Comparison of ENCODE assay signal across 18 cellular contexts in genomic region chr14:67589212-67589770, GRCh38. TPM values are rescaled to one million over a fixed set of nuclear protein-coding genes. Genes with fewer than 3 reads are reported as not detected.
DNase-seq lines count a peak whose midpoint lies in the region; ATAC-seq, FAIRE-seq and TF ChIP-seq lines count a peak whose summit lies in the region.
"Had no signal": no experiment of that assay in that cellular context is flagged by ENCODE, and none has a peak within 500 bp of the region (broad histone marks: within the 10 kb centered on the region; RNA-seq: fewer than 3 reads in every experiment).

No MANE protein-coding gene starts in this region.

- H3K27ac Mint-ChIP-seq in Caco-2 (ENCODE audit: unreplicated experiment) (no peak overlapping the region), neural progenitor cell (no peak overlapping the region)

- H3K27me3 Mint-ChIP-seq in Caco-2 (ENCODE audit: insufficient read depth, unreplicated experiment) (no peaks in the 10 kb centered on the region), neural progenitor cell (ENCODE audit: insufficient read depth, low read depth) (peaks cover 3% of the 10 kb centered on the region)

- H3K18ac ChIP-seq in IMR-90 (ENCODE audit: low read depth, low read length), result no peak overlapping the region

- BruUV-seq in Caco-2 (replicated peaks; lab: Mats Ljungman, UMichigan), result TSS peak; percentile 27
- no TSS peak for BruUV-seq in IMR-90 (replicated peaks; lab: Mats Ljungman, UMichigan)
- BruUV-seq in endothelial cell of umbilical vein (replicated peaks; lab: Mats Ljungman, UMichigan), result no TSS peak
- BruUV-seq in PC-3 (replicated peaks; lab: Mats Ljungman, UMichigan), result no TSS peak

- H3K79me1 ChIP-seq in IMR-90 (ENCODE audit: low read depth in 1 of 2, low read length in 2 of 2), result no peaks in the 10 kb centered on the region

- POLR2A ChIA-PET in Caco-2 (lab: Charles Lee) (no interaction called here), IMR-90 (lab: Charles Lee; ENCODE audit: unreplicated experiment) (no interaction called here), endothelial cell of umbilical vein (lab: Charles Lee) (interaction anchor here (1.2 kb wide), 1 partner anchor 11 kb away, joined by 3 read pairs; the partner anchor contains the start of gene PIGH), PC-3 (lab: Charles Lee; ENCODE audit: unreplicated experiment) (no interaction called here)

- no peaks in the 10 kb centered on the region; the same call in 1 of the 2 replicates for H3K36me3 ChIP-seq in Caco-2 (ENCODE audit: control insufficient read depth, insufficient read depth, low read length)
- peaks cover 10% of the 10 kb centered on the region for H3K36me3 ChIP-seq in IMR-90 (ENCODE audit: control insufficient read depth, insufficient read depth, low read length)
- peaks cover 0 to 1% of the 10 kb centered on the region in 2 experiments for H3K36me3 ChIP-seq in endothelial cell of umbilical vein (ENCODE audit: control insufficient read depth in 2 of 2, extremely low read depth in 1 of 2, insufficient read depth in 2 of 2, low read length in 2 of 2)
- no peaks in the 10 kb centered on the region for H3K36me3 ChIP-seq in neural progenitor cell
- peaks cover 27% of the 10 kb centered on the region; the same call in 1 of the 2 replicates for H3K36me3 ChIP-seq in PC-3 (ENCODE audit: low read depth, low read length)

- WGBS in IMR-90 (ENCODE audit: extremely low coverage in 2 of 2, insufficient read length in 1 of 2), 2 experiments, result no CpG with 5 or more reads among the region's 2 CpGs

- H3K4me3 ChIP-seq in Caco-2 (ENCODE audit: low read depth, low read length) (no peak overlapping the region), IMR-90 (ENCODE audit: insufficient read depth, low read depth, low read length) (no peak overlapping the region), endothelial cell of umbilical vein (replicated peaks in 1 of 3; ENCODE audit: insufficient read depth in 1 of 3, low read depth in 1 of 3, low read length in 3 of 3) (no peak overlapping the region), neural progenitor cell (no peak overlapping the region), PC-3 (ENCODE audit: low read length) (no peak overlapping the region)
- H3K4me3 ChIP-seq: HAP-1, SJSA1 had no signal

- no peak overlapping the region for H3K23ac ChIP-seq in IMR-90 (ENCODE audit: low read depth, low read length)

- H3K9me3 Mint-ChIP-seq in Caco-2 (ENCODE audit: unreplicated experiment) (no peaks in the 10 kb centered on the region), neural progenitor cell (no peaks in the 10 kb centered on the region)

- H3F3A ChIP-seq in neural progenitor cell (ENCODE audit: low read depth) (no peaks in the 10 kb centered on the region), PC-3 (ENCODE audit: low read length, unreplicated experiment) (peaks cover 4% of the 10 kb centered on the region)

- no peak overlapping the region for H3K4ac ChIP-seq in IMR-90 (ENCODE audit: low read depth, low read length)

- no peak overlapping the region for H2BK20ac ChIP-seq in IMR-90 (ENCODE audit: low read depth, low read length)

- CTCF ChIA-PET in Caco-2 (lab: Charles Lee) (interaction anchor here (0.8 kb wide), 1 partner anchor 62 kb away, joined by 3 read pairs; no protein-coding TSS in a partner anchor), IMR-90 (lab: Yijun Ruan, JAX) (interaction anchor here (1.0 to 1.5 kb wide), 2 partner anchors 115 kb away, joined by 4 to 5 read pairs; no protein-coding TSS in a partner anchor), endothelial cell of umbilical vein (lab: Charles Lee) (interaction anchor here (0.9 to 13.7 kb wide), 6 partner anchors 10 to 162 kb away, joined by 3 to 394 read pairs (median 6); partner anchors contain the start of genes PIGH and RDH12), PC-3 (lab: Charles Lee) (interaction anchor here (0.6 to 0.9 kb wide), 2 partner anchors 62 to 115 kb away, joined by 3 to 4 read pairs; no protein-coding TSS in a partner anchor)

- intact Hi-C loops in Caco-2 (cut with micrococcal nuclease; ENCODE audit: unreplicated experiment), result no loop called here
- intact Hi-C loops in IMR-90 (cut with micrococcal nuclease), result no loop called here
- intact Hi-C loops in endothelial cell of umbilical vein (cut with micrococcal nuclease), result no loop called here
- intact Hi-C loops in PC-3 (cut with micrococcal nuclease), result no loop called here

- no peak overlapping the region for H2AFZ ChIP-seq in IMR-90 (replicated peaks; ENCODE audit: low read length, poor library complexity)
- H2AFZ ChIP-seq in endothelial cell of umbilical vein (ENCODE audit: low read depth, low read length), result no peak overlapping the region
- no peak overlapping the region for H2AFZ ChIP-seq in neural progenitor cell (replicated peaks)
- no peak overlapping the region for H2AFZ ChIP-seq in PC-3 (ENCODE audit: low read length)

- H4K20me1 ChIP-seq in IMR-90 (ENCODE audit: insufficient read depth, low read length) (no peaks in the 10 kb centered on the region), endothelial cell of umbilical vein (replicated peaks; ENCODE audit: control insufficient read depth, extremely low read depth, insufficient read depth, low read length) (no peaks in the 10 kb centered on the region), neural progenitor cell (ENCODE audit: low read depth) (no peaks in the 10 kb centered on the region), PC-3 (ENCODE audit: low read length) (no peaks in the 10 kb centered on the region)

- H3K79me2 ChIP-seq in endothelial cell of umbilical vein (ENCODE audit: control insufficient read depth, insufficient read depth, low read length), result no peaks in the 10 kb centered on the region
- H3K79me2 ChIP-seq in neural progenitor cell (ENCODE audit: low read depth), result no peaks in the 10 kb centered on the region
- H3K79me2 ChIP-seq in PC-3 (ENCODE audit: low read length), result no peaks in the 10 kb centered on the region

- H2BK15ac ChIP-seq in IMR-90 (ENCODE audit: low read depth, low read length), result no peak overlapping the region

- H3K9ac ChIP-seq in IMR-90 (ENCODE audit: low read depth, low read length), result no peak overlapping the region
- no peak overlapping the region for H3K9ac ChIP-seq in endothelial cell of umbilical vein (replicated peaks; ENCODE audit: extremely low read depth, insufficient read depth, low read length)
- no peak overlapping the region for H3K9ac ChIP-seq in neural progenitor cell
- H3K9ac ChIP-seq in PC-3 (ENCODE audit: low read length), result no peak overlapping the region

- H3K9me3 ChIP-seq in Caco-2 (no peaks in the 10 kb centered on the region), IMR-90 (ENCODE audit: control insufficient read depth, insufficient read depth, low read length) (no peaks in the 10 kb centered on the region), endothelial cell of umbilical vein (replicated peaks; ENCODE audit: control insufficient read depth, insufficient read depth, low read length) (no peaks in the 10 kb centered on the region), neural progenitor cell (ENCODE audit: low read depth) (no peaks in the 10 kb centered on the region), PC-3 (ENCODE audit: low read length) (no peaks in the 10 kb centered on the region)
- H3K9me3 ChIP-seq: HAP-1, SJSA1 had no signal

- DNase-seq in Caco-2, result no peak
- DNase-seq in IMR-90, result no peak
- no peak for DNase-seq in endothelial cell of umbilical vein (ENCODE audit: low read depth, low spot score)
- no peak for DNase-seq in stimulated activated naive CD8-positive, alpha-beta T cell treated with anti-CD3 and anti-CD28 coated beads, Interleukin-15, Interleukin-2, amounts not matched to agents 100 U/mL and 50 U/mL, for 24 hours
- DNase-seq in neural progenitor cell (ENCODE audit: low spot score), result no peak
- DNase-seq in PC-3, result no peak
- DNase-seq: AML-193, DMS 273 treated with DMSO at 0.1 percent for 48 hours, DMS79 treated with DMSO at 0.1 percent for 48 hours, NCI-H1694, NCI-H2081, NCI-H446, NCI-H526 had no signal

- no peak overlapping the region for H3K56ac ChIP-seq in IMR-90 (ENCODE audit: extremely low read depth, insufficient read depth, low read length)

- no peak overlapping the region for H2BK120ac ChIP-seq in IMR-90 (ENCODE audit: low read depth, low read length)

- H2BK5ac ChIP-seq in IMR-90 (ENCODE audit: low read depth, low read length, poor library complexity, severe bottlenecking), result no peak overlapping the region

- H3K4me2 ChIP-seq in IMR-90 (ENCODE audit: low read depth, low read length), result no peak overlapping the region
- H3K4me2 ChIP-seq in endothelial cell of umbilical vein (ENCODE audit: insufficient read depth, low read length), result no peak overlapping the region
- no peak overlapping the region for H3K4me2 ChIP-seq in neural progenitor cell
- H3K4me2 ChIP-seq in PC-3 (ENCODE audit: low read length), result no peak overlapping the region

- H3K9me2 ChIP-seq in PC-3 (replicated peaks; ENCODE audit: low read length), result no peaks in the 10 kb centered on the region

- H3K36me3 Mint-ChIP-seq in Caco-2 (ENCODE audit: insufficient read depth, unreplicated experiment) (peaks cover 27% of the 10 kb centered on the region), neural progenitor cell (peaks cover 6% of the 10 kb centered on the region)

- H3K9me1 ChIP-seq in IMR-90 (ENCODE audit: insufficient read depth, low read length), result no peaks in the 10 kb centered on the region
- no peaks in the 10 kb centered on the region for H3K9me1 ChIP-seq in endothelial cell of umbilical vein (replicated peaks; ENCODE audit: control insufficient read depth, extremely low read depth, insufficient read depth, low read length)

- dilution Hi-C loops in IMR-90 (cut with HindIII; ENCODE audit: low sequenced_read_pairs, unreplicated experiment), result no loop called here
- dilution Hi-C loops in endothelial cell of umbilical vein (cut with MboI; ENCODE audit: extremely low pct_ligation_motif_present, low sequenced_read_pairs), result no loop called here

- H3K4me3 Mint-ChIP-seq in Caco-2 (ENCODE audit: unreplicated experiment) (no peak overlapping the region), neural progenitor cell (no peak overlapping the region)

- no peak overlapping the region for H2AK5ac ChIP-seq in IMR-90 (ENCODE audit: low read depth, low read length)

- TF ChIP-seq RAD21 in IMR-90 (IDR thresholded peaks at IDR 0.05; ENCODE audit: low read length), result no peak

- H3K14ac ChIP-seq in IMR-90 (replicated peaks; ENCODE audit: low read depth, low read length), result no peak overlapping the region

- no peak for TF ChIP-seq POLR2A in IMR-90 (IDR thresholded peaks at IDR 0.05; ENCODE audit: low read depth, low read length)
- no peak for TF ChIP-seq POLR2A in endothelial cell of umbilical vein (IDR thresholded peaks at IDR 0.05; ENCODE audit: low read depth, low read length)

- no peaks in the 10 kb centered on the region; the same call in 1 of the 2 replicates for H3K4me1 ChIP-seq in Caco-2
- no peaks in the 10 kb centered on the region for H3K4me1 ChIP-seq in IMR-90 (ENCODE audit: control insufficient read depth, insufficient read depth, low read length)
- no peaks in the 10 kb centered on the region for H3K4me1 ChIP-seq in endothelial cell of umbilical vein (ENCODE audit: control insufficient read depth, extremely low read depth, insufficient read depth, low read length)
- H3K4me1 ChIP-seq in neural progenitor cell, result no peaks in the 10 kb centered on the region
- no peaks in the 10 kb centered on the region for H3K4me1 ChIP-seq in PC-3 (ENCODE audit: insufficient read depth, low read length)
- H3K4me1 ChIP-seq: HAP-1, SJSA1 had no signal

- TF ChIP-seq CTCF in Caco-2 (IDR thresholded peaks at IDR 0.05; ENCODE audit: insufficient read depth in 1 of 2, low read depth in 1 of 2, low read length in 1 of 2, severe bottlenecking in 1 of 2, unreplicated experiment in 1 of 2) (no peak), IMR-90 (conservative IDR thresholded peaks at IDR 0.05; ENCODE audit: low read depth, low read length) (no peak), endothelial cell of umbilical vein (IDR thresholded peaks at IDR 0.05; ENCODE audit: extremely low read depth in 1 of 2, insufficient read depth in 1 of 2, low read depth in 1 of 2, low read length in 2 of 2) (no peak), neural progenitor cell (IDR thresholded peaks at IDR 0.05) (no peak), PC-3 (conservative IDR thresholded peaks at IDR 0.05; ENCODE audit: low read depth, low read length) (no peak)

- no peaks in the 10 kb centered on the region for H3K27me3 ChIP-seq in Caco-2 (replicated peaks; ENCODE audit: control insufficient read depth, insufficient read depth, low read length)
- no peaks in the 10 kb centered on the region for H3K27me3 ChIP-seq in IMR-90 (ENCODE audit: control insufficient read depth, insufficient read depth, low read length)
- no peaks in the 10 kb centered on the region for H3K27me3 ChIP-seq in endothelial cell of umbilical vein (ENCODE audit: control insufficient read depth in 2 of 2, insufficient read depth in 2 of 2, low read length in 2 of 2)
- H3K27me3 ChIP-seq in neural progenitor cell, result no peaks in the 10 kb centered on the region
- H3K27me3 ChIP-seq in PC-3 (ENCODE audit: low read length), result no peaks in the 10 kb centered on the region
- H3K27me3 ChIP-seq: SJSA1 had no signal

- in situ Hi-C loops in IMR-90 (cut with MboI; ENCODE audit: low sequenced_read_pairs), result loop anchor here (5.0 kb wide), 1 partner anchor 113 kb away; the partner anchor contains the start of gene RDH12

- H4K8ac ChIP-seq in IMR-90 (ENCODE audit: low read depth in 2 of 2, low read length in 2 of 2), result no peak overlapping the region

- no peak overlapping the region for H4K5ac ChIP-seq in IMR-90 (ENCODE audit: low read depth, low read length)

- no peak overlapping the region for H2AK9ac ChIP-seq in IMR-90 (replicated peaks; ENCODE audit: low read depth, low read length, poor library complexity)

- FAIRE-seq in endothelial cell of umbilical vein (lab: Jason Lieb, UNC), result peak; percentile 70
- FAIRE-seq: RCC 7860 had no signal

- H4K91ac ChIP-seq in IMR-90 (ENCODE audit: insufficient read depth, low read depth, low read length), result no peak overlapping the region

- H3K4me1 Mint-ChIP-seq in Caco-2 (ENCODE audit: low read depth, unreplicated experiment) (no peaks in the 10 kb centered on the region), neural progenitor cell (no peaks in the 10 kb centered on the region)

- no peak overlapping the region for H3K27ac ChIP-seq in IMR-90 (ENCODE audit: insufficient read depth, low read length)
- H3K27ac ChIP-seq in endothelial cell of umbilical vein (ENCODE audit: insufficient read depth, low read depth, low read length), result no peak overlapping the region
- H3K27ac ChIP-seq in neural progenitor cell, result no peak overlapping the region
- H3K27ac ChIP-seq in PC-3 (ENCODE audit: low read length), result no peak overlapping the region
- H3K27ac ChIP-seq: SJSA1 had no signal

- no peak for ATAC-seq in IMR-90 (ENCODE audit: low read depth)
- no peak for ATAC-seq in stimulated activated naive CD8-positive, alpha-beta T cell treated with anti-CD3 and anti-CD28 coated beads, Interleukin-15, Interleukin-2, amounts not matched to agents 100 U/mL and 50 U/mL, for 24 hours
- no peak for ATAC-seq in activated CD4-positive, CD25-positive, alpha-beta regulatory T cell treated with anti-CD3 and anti-CD28 coated beads, Interleukin-2, amount 50 U/mL, for 24 hours
- no peak for ATAC-seq in PC-3

RNA-seq across cellular contexts. Expression of gene PIGH, which starts 10.8 kb away (rescaled TPM):
- 16.9 and 20.4 TPM in 2 replicates for total RNA-seq in Caco-2 (2022)
- total RNA-seq in IMR-90 (2012; rRNA removed), result 6.7 and 7.9 TPM in 2 replicates
- 13.5 and 23.1 TPM in 2 replicates for polyA plus RNA-seq in IMR-90 (2012; rRNA removed)
- polyA plus RNA-seq in IMR-90 (2012; cell fraction: cytosol; rRNA removed), result 9.9 and 11.2 TPM in 2 replicates
- polyA plus RNA-seq in IMR-90 (2012; cell fraction: nucleus; rRNA removed; ENCODE audit: low replicate concordance), result 13.0 and 23.6 TPM in 2 replicates
- total RNA-seq in endothelial cell of umbilical vein, result 9.9 and 12.3 TPM in 2 replicates
- polyA plus RNA-seq in endothelial cell of umbilical vein, result 18.0 and 20.2 TPM in 2 replicates
- polyA plus RNA-seq in endothelial cell of umbilical vein (2011; cell fraction: cytosol; rRNA removed), result 11.8 and 16.2 TPM in 2 replicates
- polyA plus RNA-seq in endothelial cell of umbilical vein (2011; cell fraction: nucleus; rRNA removed), result 29.3 and 42.0 TPM in 2 replicates
- polyA plus RNA-seq in endothelial cell of umbilical vein (2012), result 8.2 and 10.9 TPM in 2 replicates
- 8.2 and 8.3 TPM in 2 replicates for polyA minus RNA-seq in endothelial cell of umbilical vein
- 19.6 TPM for polyA minus RNA-seq in endothelial cell of umbilical vein (2011; cell fraction: cytosol; rRNA and poly(A)+ RNA removed)
- polyA minus RNA-seq in endothelial cell of umbilical vein (2011; cell fraction: nucleus; rRNA and poly(A)+ RNA removed), result 5.4 and 5.8 TPM in 2 replicates
- 15.8 and 20.4 TPM in 2 replicates for total RNA-seq in neural progenitor cell (ENCODE audit: low replicate concordance)
- 63.8 and 66.4 TPM in 2 replicates for total RNA-seq in PC-3 (2014; rRNA removed)

RNA-seq across cellular contexts. Expression of gene ARG2, which starts 30.4 kb away (rescaled TPM):
- total RNA-seq in Caco-2 (2022), result 22.6 and 22.8 TPM in 2 replicates
- 2.2 and 2.5 TPM in 2 replicates for total RNA-seq in IMR-90 (2012; rRNA removed)
- polyA plus RNA-seq in IMR-90 (2012; rRNA removed), result 1.1 and 1.3 TPM in 2 replicates
- 0.39 and 0.47 TPM in 2 replicates for polyA plus RNA-seq in IMR-90 (2012; cell fraction: cytosol; rRNA removed)
- 0.46 and 0.89 TPM in 2 replicates for polyA plus RNA-seq in IMR-90 (2012; cell fraction: nucleus; rRNA removed; ENCODE audit: low replicate concordance)
- total RNA-seq in endothelial cell of umbilical vein, result 19.8 and 22.5 TPM in 2 replicates
- 16.6 and 21.6 TPM in 2 replicates for polyA plus RNA-seq in endothelial cell of umbilical vein
- polyA plus RNA-seq in endothelial cell of umbilical vein (2011; cell fraction: cytosol; rRNA removed), result 19.3 and 21.5 TPM in 2 replicates
- 14.7 and 15.3 TPM in 2 replicates for polyA plus RNA-seq in endothelial cell of umbilical vein (2011; cell fraction: nucleus; rRNA removed)
- polyA plus RNA-seq in endothelial cell of umbilical vein (2012), result 13.8 and 15.1 TPM in 2 replicates
- polyA minus RNA-seq in endothelial cell of umbilical vein, result 44.7 and 56.3 TPM in 2 replicates
- 6.7 TPM for polyA minus RNA-seq in endothelial cell of umbilical vein (2011; cell fraction: cytosol; rRNA and poly(A)+ RNA removed)
- polyA minus RNA-seq in endothelial cell of umbilical vein (2011; cell fraction: nucleus; rRNA and poly(A)+ RNA removed), result 6.7 and 9.2 TPM in 2 replicates
- total RNA-seq in neural progenitor cell (ENCODE audit: low replicate concordance), result 91.8 and 92.4 TPM in 2 replicates
- total RNA-seq in PC-3 (2014; rRNA removed), result 1.1 and 1.7 TPM in 2 replicates

RNA-seq across cellular contexts. Expression of gene PLEKHH1, which starts 56.2 kb away (rescaled TPM):
- total RNA-seq in Caco-2 (2022) (32.4 and 41.2 TPM in 2 replicates), IMR-90 (2012; rRNA removed) (under 0.01 TPM in 2 replicates), endothelial cell of umbilical vein (0.35 and 0.71 TPM in 2 replicates), neural progenitor cell (ENCODE audit: low replicate concordance) (10.1 and 17.6 TPM in 2 replicates), PC-3 (2014; rRNA removed) (6.2 and 11.1 TPM in 2 replicates)
- polyA plus RNA-seq in IMR-90 (2012; rRNA removed) (0.34 and 0.37 TPM in 2 replicates), endothelial cell of umbilical vein (0.17 and 0.18 TPM in 2 replicates)
- polyA plus RNA-seq in IMR-90 (2012; cell fraction: cytosol; rRNA removed), result 0.06 and 0.07 TPM in 2 replicates
- polyA plus RNA-seq in IMR-90 (2012; cell fraction: nucleus; rRNA removed; ENCODE audit: low replicate concordance), result 1.2 and 1.6 TPM in 2 replicates
- polyA plus RNA-seq in endothelial cell of umbilical vein (2011; cell fraction: cytosol; rRNA removed), result 0.10 and 0.21 TPM in 2 replicates
- polyA plus RNA-seq in endothelial cell of umbilical vein (2011; cell fraction: nucleus; rRNA removed), result 0.91 and 1.2 TPM in 2 replicates
- 0.52 and 0.59 TPM in 2 replicates for polyA plus RNA-seq in endothelial cell of umbilical vein (2012)
- 0.21 and 0.78 TPM in 2 replicates for polyA minus RNA-seq in endothelial cell of umbilical vein
- 2.2 TPM for polyA minus RNA-seq in endothelial cell of umbilical vein (2011; cell fraction: cytosol; rRNA and poly(A)+ RNA removed)
- polyA minus RNA-seq in endothelial cell of umbilical vein (2011; cell fraction: nucleus; rRNA and poly(A)+ RNA removed), result 0.34 and 1.3 TPM in 2 replicates
- total RNA-seq: OCI-LY7 had no signal
